Comparison of ENCODE assay signal across 24 cellular contexts in the genomic region with DNA sequence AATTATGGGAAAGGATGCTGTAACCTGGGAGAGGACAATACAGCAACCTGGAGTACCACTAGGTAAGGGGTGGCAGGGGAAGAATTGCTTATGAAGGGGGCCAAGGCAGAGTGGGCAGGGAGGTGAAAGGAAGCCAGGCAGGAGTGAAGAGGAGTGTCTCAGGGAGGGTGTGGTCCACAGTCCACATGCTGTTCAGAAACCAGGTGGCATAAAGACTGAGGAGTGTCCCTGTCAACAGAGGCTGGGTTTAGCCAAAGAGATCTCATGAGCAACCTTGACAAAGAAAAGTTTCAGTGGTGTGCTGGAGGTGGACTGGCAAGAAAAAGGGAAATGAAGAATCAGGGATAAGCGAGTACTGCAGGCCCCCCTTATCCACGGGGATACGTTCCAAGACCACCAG.
"Had no signal": no experiment of that assay in that cellular context is flagged by ENCODE, and none has a peak within 500 bp of the region (broad histone marks: within the 10 kb centered on the region; RNA-seq: fewer than 3 reads in every experiment).

No MANE protein-coding gene starts in this region.

- H3K4me1 ChIP-seq: SJCRH30 had no signal

- DNase-seq: IMR-90, Karpas-422, KG1, MG63, NCI-H1092, NCI-H1105 treated with DMSO at 0.1 percent for 48 hours, NCI-H1417 treated with DMSO at 0.1 percent for 48 hours, NCI-H146, NCI-H187, NCI-H2029, NCI-H2081 treated with DMSO at 0.1 percent for 48 hours, NCI-H2171, NCI-H226, NCI-H446, NCI-H510A, NCI-H524 treated with DMSO at 0.1 percent for 48 hours, NCI-H69, NCI-H774, SHP77 treated with DMSO at 0.1 percent for 48 hours, SJCRH30 had no signal

- H3K27ac ChIP-seq: SJCRH30 had no signal

- H3K9me3 ChIP-seq: MG63, SJCRH30 had no signal

- ATAC-seq: HepG2, Panc1, Right ventricle myocardium inferior, SK-N-SH treated with all-trans-retinoic acid at 6 μM for 48 hours had no signal

- FAIRE-seq: HepG2 had no signal

- H3K36me3 ChIP-seq: MG63, SJCRH30 had no signal

- H3K27me3 ChIP-seq: MG63 had no signal

- H3K4me3 ChIP-seq: MG63, SJCRH30 had no signal
